ENCODE assay signal across 8 cellular contexts in genomic region chr1:182029379-182030331, GRCh38. TPM values are rescaled to one million over a fixed set of nuclear protein-coding genes. Genes with fewer than 3 reads are reported as not detected.
DNase-seq lines count a peak whose midpoint lies in the region; ATAC-seq, FAIRE-seq and TF ChIP-seq lines count a peak whose summit lies in the region.

No MANE protein-coding gene starts in this region.

- H3K27me3 ChIP-seq in bronchial epithelial cell (ENCODE audit: control insufficient read depth, insufficient read depth, low read length): no peaks in the 10 kb centered on the region
- H3K27me3 ChIP-seq in small intestine (ENCODE audit: control insufficient read depth in 2 of 2, insufficient read depth in 2 of 2, low read length in 2 of 2): no peaks in the 10 kb centered on the region

- H3K4me1 ChIP-seq in small intestine (ENCODE audit: control insufficient read depth in 2 of 2, insufficient read depth in 1 of 2, low read depth in 1 of 2, low read length in 1 of 2): no peaks in the 10 kb centered on the region

- no peak for FAIRE-seq in bronchial epithelial cell (lab: Jason Lieb, UNC)
- FAIRE-seq in small intestine (lab: Jason Lieb, UNC): no peak

- in situ Hi-C loops in ACHN (cut with HindIII; ENCODE audit: low pct_ligation_motif_present, low pct_unique_long_range_greater_than_20kb, low sequenced_read_pairs): no loop called here

- 0 to 1% (median 0%) methylated on average over 49 to 68 of the region's 68 CpGs for WGBS in small intestine, 3 donors

- H3K4me3 ChIP-seq in bronchial epithelial cell (ENCODE audit: low read depth, low read length): peak overlapping the region; percentile 60
- H3K4me3 ChIP-seq in small intestine (ENCODE audit: low read depth in 1 of 2, low read length in 2 of 2): peak overlapping the region; percentile 53 to 67

- no peaks in the 10 kb centered on the region for H3K9me3 ChIP-seq in small intestine (ENCODE audit: control insufficient read depth, low read depth)

- peak; percentile 59 for TF ChIP-seq CTCF in VCaP (conservative IDR thresholded peaks at IDR 0.05)
- peak; percentile 56 for TF ChIP-seq CTCF in bronchial epithelial cell (IDR thresholded peaks at IDR 0.05; ENCODE audit: insufficient read depth, low read length, severe bottlenecking)

- DNase-seq in ACHN (peak; percentile 97), NCI-H2171 treated with DMSO at 0.1 percent for 48 hours (lab: John Stamatoyannopoulos, UW) (peak; percentile 94), bronchial epithelial cell (ENCODE audit: low read depth) (peak; percentile 90), iPS-NIHi7 (ENCODE audit: extremely low spot score) (peak; percentile 95), small intestine (peak; percentile 97)

- ATAC-seq in GM18868 (IDR thresholded peaks at IDR 0.05; ENCODE audit: unreplicated experiment) (peak; percentile 93), HG03108 (IDR thresholded peaks at IDR 0.05; ENCODE audit: unreplicated experiment) (peak; percentile 90)

- H3K36me3 ChIP-seq in bronchial epithelial cell (ENCODE audit: control insufficient read depth, insufficient read depth, low read length): no peaks in the 10 kb centered on the region
- H3K36me3 ChIP-seq in small intestine (ENCODE audit: control insufficient read depth in 2 of 2, insufficient read depth in 2 of 2, low read length in 2 of 2): no peaks in the 10 kb centered on the region

- H3K27ac ChIP-seq in VCaP (peak overlapping the region; percentile 93), small intestine (ENCODE audit: low read depth in 1 of 2, low read length in 1 of 2) (peak overlapping the region; percentile 58 to 96)

RNA-seq across cellular contexts. Expression of gene ZNF648, which starts 31.9 kb away (rescaled TPM):
- not detected in 2 replicates for total RNA-seq in bronchial epithelial cell
- polyA plus RNA-seq in small intestine: not detected

Comparison
In these comparisons a context has a peak if more than half of its experiments do, and no peak if none do; other contexts are left out.
1. Peak in every context shown above with its lines: DNase-seq, ATAC-seq, H3K4me3 ChIP-seq and H3K27ac ChIP-seq.